In the genomic region with DNA sequence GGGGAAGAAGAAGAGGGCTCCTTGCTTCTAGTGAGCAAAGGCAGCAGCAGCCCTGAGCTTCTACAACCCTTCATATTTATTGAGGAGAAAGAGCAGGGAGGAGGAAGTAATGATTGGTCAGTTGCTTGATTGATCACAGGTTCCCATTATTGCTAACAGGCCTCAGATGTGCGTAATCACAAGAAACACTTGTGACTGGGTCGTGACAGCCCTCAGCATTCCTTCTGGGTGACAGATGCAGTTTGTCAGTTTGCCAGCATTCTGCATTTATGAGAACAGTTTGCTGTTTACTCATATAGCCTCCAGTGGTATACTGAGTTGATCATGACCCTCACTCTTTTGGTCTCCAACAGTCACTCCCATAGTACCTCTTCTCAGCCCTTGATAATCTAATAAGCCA, we compare ENCODE assay signal across 13 cellular contexts.
"Had no signal": no experiment of that assay in that cellular context is flagged by ENCODE, and none has a peak within 500 bp of the region (broad histone marks: within the 10 kb centered on the region; RNA-seq: fewer than 3 reads in every experiment).

No MANE protein-coding gene starts in this region.

- DNase-seq: activated CD4-positive, alpha-beta T cell treated with anti-CD3 and anti-CD28 coated beads for 36 hours; activated CD8-positive, alpha-beta T cell treated with anti-CD3 and anti-CD28 coated beads for 36 hours; activated naive CD4-positive, alpha-beta T cell treated with anti-CD3 and anti-CD28 coated beads for 36 hours; kidney glomerular epithelial cell; ovary; stimulated activated CD4-positive, alpha-beta T cell treated with anti-CD3 and anti-CD28 coated beads, Interleukin-15, amount 100 ng/mL, for 24 hours; stimulated activated CD4-positive, alpha-beta T cell treated with anti-CD3 and anti-CD28 coated beads, Interleukin-4, amount 100 ng/mL, for 24 hours; stomach; T-helper 9 cell; WERI-Rb-1 had no signal

- H3K4me3 ChIP-seq: hepatocyte, ovary, stomach, thoracic aorta had no signal

- H3K4me2 ChIP-seq: hepatocyte had no signal

- ATAC-seq: activated CD4-positive, alpha-beta T cell treated with anti-CD3 and anti-CD28 coated beads for 36 hours; activated CD8-positive, alpha-beta T cell treated with anti-CD3 and anti-CD28 coated beads for 36 hours; esophagus mucosa had no signal

- H3K79me2 ChIP-seq: hepatocyte had no signal

- H3K27me3 ChIP-seq: hepatocyte, ovary, stomach had no signal

- H3K27ac ChIP-seq: hepatocyte, ovary, stomach, thoracic aorta, WERI-Rb-1 had no signal

- H3K36me3 ChIP-seq: ovary, stomach, thoracic aorta, WERI-Rb-1 had no signal

- H3K9me3 ChIP-seq: ovary, stomach, thoracic aorta had no signal

- H2AFZ ChIP-seq: hepatocyte had no signal

- H3K4me1 ChIP-seq: stomach had no signal
